In the genomic region with DNA sequence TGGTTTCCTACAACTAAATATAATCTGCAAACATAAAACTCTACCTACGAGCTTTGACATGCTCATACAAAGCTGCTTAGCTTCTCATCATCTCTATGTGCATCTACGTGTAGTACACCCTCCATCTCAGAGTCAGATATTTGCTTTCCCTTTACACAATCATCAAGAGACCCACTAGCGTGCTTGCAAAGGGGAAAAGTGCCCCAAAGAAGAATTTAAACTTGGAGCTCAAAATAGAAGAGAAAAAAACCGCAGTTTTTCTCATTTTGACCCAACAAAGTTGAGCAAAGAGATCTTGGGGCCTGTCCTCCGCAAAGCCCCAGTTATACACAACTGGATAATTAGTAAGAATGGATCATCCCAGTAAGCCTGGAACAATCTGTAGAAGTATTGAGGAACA, we compare ENCODE assay signal across 25 cellular contexts.
"Had no signal": no experiment of that assay in that cellular context is flagged by ENCODE, and none has a peak within 500 bp of the region (broad histone marks: within the 10 kb centered on the region; RNA-seq: fewer than 3 reads in every experiment).

No MANE protein-coding gene starts in this region.

- ATAC-seq: activated naive CD4-positive, alpha-beta T cell treated with anti-CD3 and anti-CD28 coated beads, Interleukin-2, amount 50 U/mL, for 72 hours; activated T-cell treated with anti-CD3 and anti-CD28 coated beads, Interleukin-2, amount 50 U/mL, for 72 hours; gastrocnemius medialis; left lung; lower lobe of right lung; natural killer cell; stimulated activated naive B cell treated with anti-CD40 and anti-IgM and Interleukin-4, amounts not matched to agents 10 μg/mL and 1 μg/mL and 100 μg/mL, for 72 hours had no signal

- H3K4me3 ChIP-seq: gastrocnemius medialis, left lung, lower lobe of right lung, right atrium auricular region, stomach, tibial nerve had no signal

- H3K4me1 ChIP-seq: gastrocnemius medialis, left lung, lower lobe of right lung, right atrium auricular region, stomach, tibial nerve had no signal

- H3K9me3 ChIP-seq: gastrocnemius medialis, left lung, lower lobe of right lung, right atrium auricular region, stomach had no signal

- H3K27me3 ChIP-seq: gastrocnemius medialis, left lung, stomach, tibial nerve had no signal

- H3K27ac ChIP-seq: gastrocnemius medialis, left lung, lower lobe of right lung, right atrium auricular region, stomach, tibial nerve, VCaP had no signal

- H3K36me3 ChIP-seq: gastrocnemius medialis, left lung, lower lobe of right lung, right atrium auricular region, stomach, tibial nerve had no signal

- DNase-seq: activated CD4-positive, alpha-beta T cell treated with anti-CD3 and anti-CD28 coated beads for 4 hours; activated CD4-positive, alpha-beta T cell treated with anti-CD3 and anti-CD28 coated beads, Interleukin-2, amount 50 U/mL, for 4 hours; activated naive CD4-positive, alpha-beta T cell; activated T-cell treated with anti-CD3 and anti-CD28 coated beads for 4 hours; activated T-cell treated with anti-CD3 and anti-CD28 coated beads, Interleukin-2, amount 50 U/mL, for 72 hours; anterior cingulate cortex; dermis blood vessel endothelial cell; effector memory CD4-positive, alpha-beta T cell; gastrocnemius medialis; glutamatergic neuron; left lung; lower lobe of right lung; mesenchymal stem cell; natural killer cell; stimulated activated CD4-positive, alpha-beta T cell treated with anti-CD3 and anti-CD28 coated beads, Interleukin-15, amount 100 ng/mL, for 24 hours; stimulated activated CD4-positive, alpha-beta T cell treated with anti-CD3 and anti-CD28 coated beads, Interleukin-2, amount 100 ng/mL, for 24 hours; stimulated activated naive B cell treated with anti-CD40 and anti-IgM and Interleukin-4, amounts not matched to agents 10 μg/mL and 1 μg/mL and 100 μg/mL, for 72 hours; stomach had no signal

- FAIRE-seq: bronchial epithelial cell, colon, islet of Langerhans had no signal
